14 cellular contexts compared by ENCODE assay signal in the genomic region with DNA sequence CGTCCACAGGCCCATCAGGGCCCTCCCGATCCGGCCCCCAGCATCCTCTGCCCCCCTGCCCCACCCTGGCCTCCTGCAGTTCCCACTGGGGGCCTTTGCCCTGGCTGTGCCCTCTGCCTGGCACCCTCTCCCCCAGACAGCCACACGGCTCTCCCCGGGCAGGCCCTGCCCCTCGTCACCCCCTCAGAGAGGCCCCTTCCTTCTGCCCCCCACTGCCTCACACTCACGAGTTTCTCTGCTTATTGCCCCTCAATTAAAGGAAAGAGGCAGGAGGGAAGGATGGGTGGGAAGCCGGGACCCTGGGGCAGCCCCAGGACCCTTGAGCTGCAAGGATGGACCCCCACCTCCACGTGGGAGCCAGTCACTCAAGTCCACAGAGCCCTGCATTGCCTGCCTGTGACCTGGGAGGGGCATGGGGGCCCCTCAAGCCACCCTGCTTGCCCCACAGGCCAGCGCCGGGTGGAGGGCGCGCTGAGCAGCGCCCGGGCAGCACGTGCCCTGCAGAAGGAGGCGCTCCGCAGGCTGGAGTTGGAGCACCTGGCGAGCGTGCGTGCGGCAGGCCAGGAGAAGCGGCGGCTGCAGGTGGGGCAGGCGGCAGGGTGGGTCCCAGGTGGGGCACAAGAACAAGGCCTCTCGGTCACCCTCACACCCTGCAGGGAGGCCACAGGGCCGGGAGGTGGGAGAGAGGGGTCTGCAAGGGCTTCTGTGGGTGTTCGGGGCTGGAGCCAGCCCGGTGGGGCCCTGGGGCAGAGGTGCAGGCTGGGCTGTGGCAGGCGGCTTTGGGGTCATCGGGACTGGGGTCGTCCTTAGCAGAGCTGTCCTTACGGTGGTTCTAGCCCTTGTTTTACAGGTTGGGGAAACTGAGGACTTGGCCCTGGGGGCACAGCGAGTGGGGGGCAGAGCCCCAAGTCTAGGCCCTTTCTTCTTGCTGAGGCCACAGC.
"Had no signal": no experiment of that assay in that cellular context is flagged by ENCODE, and none has a peak within 500 bp of the region (broad histone marks: within the 10 kb centered on the region; RNA-seq: fewer than 3 reads in every experiment).

No MANE protein-coding gene starts in this region.

- H3K4me3 Mint-ChIP-seq: activated CD4-positive, alpha-beta T cell treated with anti-CD3 and anti-CD28 coated beads for 36 hours; activated T-helper 1 cell treated with anti-CD3 and anti-CD28 coated beads, Interleukin-12 subunit alpha, Interleukin-12 subunit beta, Interleukin-2, Interleukin-4 antibody, amounts not matched to agents 30 ng/mL and 10 ng/mL and 1 ng/mL, durations not matched to agents 14 hours and 24 hours and 36 hours; neural progenitor cell; stimulated activated naive CD8-positive, alpha-beta T cell treated with anti-CD3 and anti-CD28 coated beads, Interleukin-15, Interleukin-2, amounts not matched to agents 100 ng/mL and 50 ng/mL, for 24 hours; type B pancreatic cell; WTC11 had no signal

- H3K27ac ChIP-seq: dorsolateral prefrontal cortex, neural progenitor cell, suprapubic skin had no signal

- H3K27ac Mint-ChIP-seq: activated CD4-positive, alpha-beta T cell treated with anti-CD3 and anti-CD28 coated beads for 36 hours; activated naive CD4-positive, alpha-beta T cell treated with anti-CD3 and anti-CD28 coated beads, Interleukin-2, amount 50 U/mL, for 72 hours; activated T-helper 1 cell treated with anti-CD3 and anti-CD28 coated beads, Interleukin-12 subunit alpha, Interleukin-12 subunit beta, Interleukin-2, Interleukin-4 antibody, amounts not matched to agents 30 ng/mL and 10 ng/mL and 1 ng/mL, durations not matched to agents 14 hours and 24 hours and 36 hours; neural progenitor cell; stimulated activated naive CD8-positive, alpha-beta T cell treated with anti-CD3 and anti-CD28 coated beads, Interleukin-15, Interleukin-2, amounts not matched to agents 100 ng/mL and 50 ng/mL, for 24 hours; type B pancreatic cell; WTC11 had no signal

- H3K36me3 Mint-ChIP-seq: activated naive CD4-positive, alpha-beta T cell treated with anti-CD3 and anti-CD28 coated beads, Interleukin-2, amount 50 U/mL, for 72 hours; neural progenitor cell; type B pancreatic cell; WTC11 had no signal

- H3K9ac ChIP-seq: neural progenitor cell had no signal

- H3K27me3 ChIP-seq: neural progenitor cell had no signal

- H3K27me3 Mint-ChIP-seq: activated CD4-positive, alpha-beta T cell treated with anti-CD3 and anti-CD28 coated beads for 36 hours; stimulated activated naive CD8-positive, alpha-beta T cell treated with anti-CD3 and anti-CD28 coated beads, Interleukin-15, Interleukin-2, amounts not matched to agents 100 ng/mL and 50 ng/mL, for 24 hours; type B pancreatic cell had no signal

- H3K4me2 ChIP-seq: neural progenitor cell had no signal

- H3K9me3 Mint-ChIP-seq: activated naive CD4-positive, alpha-beta T cell treated with anti-CD3 and anti-CD28 coated beads, Interleukin-2, amount 50 U/mL, for 72 hours; activated T-helper 1 cell treated with anti-CD3 and anti-CD28 coated beads, Interleukin-12 subunit alpha, Interleukin-12 subunit beta, Interleukin-2, Interleukin-4 antibody, amounts not matched to agents 30 ng/mL and 10 ng/mL and 1 ng/mL, durations not matched to agents 14 hours and 24 hours and 36 hours; neural progenitor cell; stimulated activated naive CD8-positive, alpha-beta T cell treated with anti-CD3 and anti-CD28 coated beads, Interleukin-15, Interleukin-2, amounts not matched to agents 100 ng/mL and 50 ng/mL, for 24 hours; WTC11 had no signal

- H2AFZ ChIP-seq: neural progenitor cell had no signal

- H3K4me3 ChIP-seq: dorsolateral prefrontal cortex, neural progenitor cell, suprapubic skin had no signal

- DNase-seq: activated CD4-positive, alpha-beta T cell treated with anti-CD3 and anti-CD28 coated beads for 36 hours; activated CD4-positive, alpha-beta T cell treated with anti-CD3 and anti-CD28 coated beads, Interleukin-2, amount 50 U/mL, for 48 hours; activated gamma-delta T cell treated with Interleukin-2 at 50 U/mL for 16 hours; activated T-cell treated with anti-CD3 and anti-CD28 coated beads for 4 hours; mammary epithelial cell; retina had no signal

- ATAC-seq: activated CD4-positive, alpha-beta T cell treated with anti-CD3 and anti-CD28 coated beads for 36 hours; activated naive CD4-positive, alpha-beta T cell treated with anti-CD3 and anti-CD28 coated beads, Interleukin-2, amount 50 U/mL, for 72 hours had no signal

- H3K4me1 Mint-ChIP-seq: activated CD4-positive, alpha-beta T cell treated with anti-CD3 and anti-CD28 coated beads for 36 hours; WTC11 had no signal

- H3K9me3 ChIP-seq: suprapubic skin had no signal

- H3K36me3 ChIP-seq: neural progenitor cell, suprapubic skin had no signal

- H3K4me1 ChIP-seq: neural progenitor cell had no signal
